18 cellular contexts compared by ENCODE assay signal in the genomic region with DNA sequence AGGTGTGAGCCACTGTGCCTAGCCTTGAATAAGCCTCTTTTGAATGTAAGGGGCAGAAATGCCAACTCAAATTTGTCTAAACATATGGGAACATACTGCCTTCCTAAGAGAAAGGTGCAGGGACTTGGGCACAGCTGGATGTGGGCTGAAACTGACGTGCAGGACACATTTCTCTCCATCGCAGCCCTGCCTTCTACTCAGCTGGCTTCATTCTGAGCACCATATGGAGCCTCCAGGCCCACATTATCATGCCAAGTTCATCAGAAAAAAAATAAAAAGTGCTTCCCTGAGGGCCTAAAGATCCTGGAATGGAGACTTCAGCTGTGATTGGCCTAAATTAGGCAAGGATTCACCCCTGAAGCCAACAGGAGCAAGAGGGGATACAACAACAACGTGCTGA.
DNase-seq lines count a peak whose midpoint lies in the region; ATAC-seq and TF ChIP-seq lines count a peak whose summit lies in the region.
"Had no signal": no experiment of that assay in that cellular context is flagged by ENCODE, and none has a peak within 500 bp of the region (broad histone marks: within the 10 kb centered on the region; RNA-seq: fewer than 3 reads in every experiment).

No MANE protein-coding gene starts in this region.

- peaks cover 0 to 12% (median 0%) of the 10 kb centered on the region in 3 donors for H3K36me3 Mint-ChIP-seq in CD8-positive, alpha-beta memory T cell
- no peaks in the 10 kb centered on the region for H3K36me3 Mint-ChIP-seq in endothelial cell (ENCODE audit: low read depth, unreplicated experiment)

- CTCF ChIA-PET in CD8-positive, alpha-beta memory T cell (lab: Charles Lee), result no interaction called here

- H3K4me3 ChIP-seq in tibial artery, result no peak overlapping the region
- no peak overlapping the region for H3K4me3 ChIP-seq in CD8-positive, alpha-beta memory T cell (ENCODE audit: low read length)
- H3K4me3 ChIP-seq: BLaER1 treated with 17β-estradiol and CSF1 and Interleukin-3, amounts not matched to agents 10 nM and 100 nM; GM12878 had no signal

- no peak overlapping the region for H3K4me3 Mint-ChIP-seq in CD8-positive, alpha-beta memory T cell
- no peak overlapping the region for H3K4me3 Mint-ChIP-seq in endothelial cell (ENCODE audit: unreplicated experiment)
- H3K4me3 Mint-ChIP-seq: B cell; CD4-positive, alpha-beta T cell had no signal

- H3K27me3 ChIP-seq in tibial artery, result no peaks in the 10 kb centered on the region
- H3K27me3 ChIP-seq in CD8-positive, alpha-beta memory T cell (ENCODE audit: insufficient read depth, low read length, poor library complexity, severe bottlenecking), result no peaks in the 10 kb centered on the region
- H3K27me3 ChIP-seq: BLaER1 treated with 17β-estradiol and CSF1 and Interleukin-3, amounts not matched to agents 10 nM and 100 nM had no signal

- no peak for ATAC-seq in left ventricle myocardium superior
- ATAC-seq: GM12878 had no signal

- no peaks in the 10 kb centered on the region for H3K27me3 Mint-ChIP-seq in CD8-positive, alpha-beta memory T cell
- H3K27me3 Mint-ChIP-seq in endothelial cell (ENCODE audit: unreplicated experiment), result no peaks in the 10 kb centered on the region
- H3K27me3 Mint-ChIP-seq: B cell; CD4-positive, alpha-beta T cell had no signal

- H3K27ac Mint-ChIP-seq in CD8-positive, alpha-beta memory T cell, result no peak overlapping the region
- no peak overlapping the region for H3K27ac Mint-ChIP-seq in endothelial cell (ENCODE audit: unreplicated experiment)
- H3K27ac Mint-ChIP-seq: B cell; CD4-positive, alpha-beta T cell had no signal

- intact Hi-C loops in tibial artery (cut with DNase I; ENCODE audit: low total_unique reads) (no loop called here), left ventricle myocardium superior (cut with micrococcal nuclease) (no loop called here)

- no peaks in the 10 kb centered on the region for H3K9me3 ChIP-seq in tibial artery
- no peaks in the 10 kb centered on the region for H3K9me3 ChIP-seq in CD8-positive, alpha-beta memory T cell (ENCODE audit: low read length)
- H3K9me3 ChIP-seq: BLaER1 treated with 17β-estradiol and CSF1 and Interleukin-3, amounts not matched to agents 10 nM and 100 nM; Caco-2 had no signal

- peaks cover 0 to 4% (median 0%) of the 10 kb centered on the region in 4 donors for H3K4me1 ChIP-seq in tibial artery
- no peaks in the 10 kb centered on the region for H3K4me1 ChIP-seq in CD8-positive, alpha-beta memory T cell (ENCODE audit: insufficient read depth, low read length)
- H3K4me1 ChIP-seq: BLaER1 treated with 17β-estradiol and CSF1 and Interleukin-3, amounts not matched to agents 10 nM and 100 nM; Caco-2 had no signal

- DNase-seq in G401 (ENCODE audit: low spot score) (peak; percentile 64), NCI-H446 treated with DMSO at 0.1 percent for 48 hours (lab: John Stamatoyannopoulos, UW) (peak; percentile 33), cerebellum (ENCODE audit: low spot score) (peak; percentile 26), tibial artery (no peak), left ventricle myocardium superior (no peak), endothelial cell (ENCODE audit: low spot score) (no peak)
- no peak for DNase-seq in CD8-positive, alpha-beta memory T cell
- DNase-seq: 8988T; ACHN; Caco-2; Calu3; CD4-positive, alpha-beta T cell; DMS79 treated with DMSO at 0.1 percent for 48 hours; GDM1 had no signal

- in situ Hi-C loops in G401 (cut with HindIII; ENCODE audit: low sequenced_read_pairs), result no loop called here

- POLR2A ChIA-PET in CD8-positive, alpha-beta memory T cell (lab: Charles Lee), result no interaction called here

- TF ChIP-seq CTCF in tibial artery (IDR thresholded peaks at IDR 0.05), result no peak
- no peak for TF ChIP-seq CTCF in endothelial cell (IDR thresholded peaks at IDR 0.05; ENCODE audit: unreplicated experiment)

- no peak overlapping the region for H3K27ac ChIP-seq in tibial artery
- no peak overlapping the region for H3K27ac ChIP-seq in CD8-positive, alpha-beta memory T cell (ENCODE audit: low read depth, low read length)
- H3K27ac ChIP-seq: BLaER1 treated with 17β-estradiol and CSF1 and Interleukin-3, amounts not matched to agents 10 nM and 100 nM; C4-2B had no signal

- no peaks in the 10 kb centered on the region for H3K36me3 ChIP-seq in tibial artery
- H3K36me3 ChIP-seq in CD8-positive, alpha-beta memory T cell (ENCODE audit: insufficient read depth, low read length), result no peaks in the 10 kb centered on the region
- H3K36me3 ChIP-seq: BLaER1 treated with 17β-estradiol and CSF1 and Interleukin-3, amounts not matched to agents 10 nM and 100 nM had no signal

- peaks cover 0 to 19% (median 6%) of the 10 kb centered on the region in 5 donors for H3K9me3 Mint-ChIP-seq in CD8-positive, alpha-beta memory T cell
- H3K9me3 Mint-ChIP-seq in endothelial cell (ENCODE audit: unreplicated experiment), result no peaks in the 10 kb centered on the region
- H3K9me3 Mint-ChIP-seq: CD4-positive, alpha-beta T cell had no signal

- H3K4me1 Mint-ChIP-seq in CD8-positive, alpha-beta memory T cell, result no peaks in the 10 kb centered on the region
- H3K4me1 Mint-ChIP-seq in endothelial cell (ENCODE audit: unreplicated experiment), result no peaks in the 10 kb centered on the region
- H3K4me1 Mint-ChIP-seq: B cell had no signal

Comparison
In these comparisons a context has a peak if more than half of its experiments do, and no peak if none do; other contexts are left out.
1. DNase-seq: peak in G401 (single experiment), NCI-H446 treated with DMSO at 0.1 percent for 48 hours (single experiment) and cerebellum (single experiment); none in tibial artery (0 of 2), CD8-positive, alpha-beta memory T cell (0 of 5), left ventricle myocardium superior (single experiment) and endothelial cell (single experiment).